8 cellular contexts compared by ENCODE assay signal in genomic region chrX:149903889-149904748, GRCh38. TPM values are rescaled to one million over a fixed set of nuclear protein-coding genes. Genes with fewer than 3 reads are reported as not detected.
DNase-seq lines count a peak whose midpoint lies in the region; ATAC-seq and TF ChIP-seq lines count a peak whose summit lies in the region.

No MANE protein-coding gene starts in this region.

- peak overlapping the region; percentile 55 for H3K4me3 Mint-ChIP-seq in activated CD4-positive, alpha-beta T cell treated with anti-CD3 and anti-CD28 coated beads, Interleukin-2, amount 10 ng/mL, durations not matched to agents 24 days and 14 days
- peak overlapping the region; percentile 34 for H3K4me3 Mint-ChIP-seq in activated T-helper 17 cell treated with anti-CD3 and anti-CD28 coated beads, Interleukin-2, amount 50 U/mL, for 72 hours
- H3K4me3 Mint-ChIP-seq in natural killer cell = peak overlapping the region; percentile 14

- peaks cover 9% of the 10 kb centered on the region for H3K4me1 Mint-ChIP-seq in activated CD4-positive, alpha-beta T cell treated with anti-CD3 and anti-CD28 coated beads, Interleukin-2, amount 10 ng/mL, durations not matched to agents 24 days and 14 days
- peaks cover 4% of the 10 kb centered on the region for H3K4me1 Mint-ChIP-seq in activated T-helper 17 cell treated with anti-CD3 and anti-CD28 coated beads, Interleukin-2, amount 50 U/mL, for 72 hours
- H3K4me1 Mint-ChIP-seq in natural killer cell = peaks cover 5 to 10% of the 10 kb centered on the region in 2 donors

- TF ChIP-seq CTCF in natural killer cell (IDR thresholded peaks at IDR 0.05) = no peak

- no peak for DNase-seq in activated CD4-positive, alpha-beta T cell treated with anti-CD3 and anti-CD28 coated beads, Interleukin-2, amount 10 ng/mL, durations not matched to agents 24 days and 14 days
- DNase-seq in activated CD4-positive, alpha-beta T cell treated with anti-CD3 and anti-CD28 coated beads, Interleukin-2, amount 50 U/mL, for 4 hours = no peak
- DNase-seq in natural killer cell (no peak), GM19240 (ENCODE audit: insufficient read length, low spot score) (no peak), NCI-H1436 (lab: John Stamatoyannopoulos, UW) (no peak)
- DNase-seq in stimulated activated CD4-positive, alpha-beta T cell treated with anti-CD3 and anti-CD28 coated beads, Interleukin-1b, Interleukin-23, amount 100 ng/mL, for 48 hours = no peak

- peak; percentile 79 for ATAC-seq in HG03064 (IDR thresholded peaks at IDR 0.05; ENCODE audit: low read depth, unreplicated experiment)
- ATAC-seq in activated T-helper 17 cell treated with anti-CD3 and anti-CD28 coated beads, Interleukin-2, amount 50 U/mL, for 72 hours (replicated peaks) = peak; percentile 90
- no peak for ATAC-seq in natural killer cell

- H3K36me3 Mint-ChIP-seq in activated CD4-positive, alpha-beta T cell treated with anti-CD3 and anti-CD28 coated beads, Interleukin-2, amount 10 ng/mL, durations not matched to agents 24 days and 14 days (ENCODE audit: low read depth) = no peaks in the 10 kb centered on the region
- H3K36me3 Mint-ChIP-seq in activated T-helper 17 cell treated with anti-CD3 and anti-CD28 coated beads, Interleukin-2, amount 50 U/mL, for 72 hours (ENCODE audit: low read depth) = no peaks in the 10 kb centered on the region
- no peaks in the 10 kb centered on the region for H3K36me3 Mint-ChIP-seq in natural killer cell

- peak overlapping the region; percentile 74 for H3K27ac Mint-ChIP-seq in activated CD4-positive, alpha-beta T cell treated with anti-CD3 and anti-CD28 coated beads, Interleukin-2, amount 10 ng/mL, durations not matched to agents 24 days and 14 days
- H3K27ac Mint-ChIP-seq in activated T-helper 17 cell treated with anti-CD3 and anti-CD28 coated beads, Interleukin-2, amount 50 U/mL, for 72 hours = peak overlapping the region; percentile 58
- peak overlapping the region in 1 of 2 donors; percentile 67 for H3K27ac Mint-ChIP-seq in natural killer cell

- H3K9me3 Mint-ChIP-seq in activated CD4-positive, alpha-beta T cell treated with anti-CD3 and anti-CD28 coated beads, Interleukin-2, amount 10 ng/mL, durations not matched to agents 24 days and 14 days = peaks cover under 1% of the 10 kb centered on the region
- H3K9me3 Mint-ChIP-seq in activated T-helper 17 cell treated with anti-CD3 and anti-CD28 coated beads, Interleukin-2, amount 50 U/mL, for 72 hours = peaks cover 4% of the 10 kb centered on the region
- no peaks in the 10 kb centered on the region for H3K9me3 Mint-ChIP-seq in natural killer cell

- no peaks in the 10 kb centered on the region for H3K27me3 Mint-ChIP-seq in activated CD4-positive, alpha-beta T cell treated with anti-CD3 and anti-CD28 coated beads, Interleukin-2, amount 10 ng/mL, durations not matched to agents 24 days and 14 days
- peaks cover 7% of the 10 kb centered on the region for H3K27me3 Mint-ChIP-seq in activated T-helper 17 cell treated with anti-CD3 and anti-CD28 coated beads, Interleukin-2, amount 50 U/mL, for 72 hours
- H3K27me3 Mint-ChIP-seq in natural killer cell (ENCODE audit: low read depth in 2 of 2) = peaks cover 0 to 6% of the 10 kb centered on the region in 2 donors

- intact Hi-C loops in activated CD4-positive, alpha-beta T cell treated with anti-CD3 and anti-CD28 coated beads, Interleukin-2, amount 10 ng/mL, durations not matched to agents 24 days and 14 days (cut with micrococcal nuclease) = no loop called here
- intact Hi-C loops in natural killer cell (cut with micrococcal nuclease) = no loop called here

RNA-seq across cellular contexts. Expression of gene MAGEA8, which starts 23.1 kb away (rescaled TPM):
- not detected in 2 replicates for total RNA-seq in activated CD4-positive, alpha-beta T cell treated with anti-CD3 and anti-CD28 coated beads, Interleukin-2, amount 10 ng/mL, durations not matched to agents 24 days and 14 days
- total RNA-seq in activated T-helper 17 cell treated with anti-CD3 and anti-CD28 coated beads, Interleukin-2, amount 50 U/mL, for 72 hours = not detected
- not detected for total RNA-seq in natural killer cell

RNA-seq across cellular contexts. Expression of gene HSFX4, which starts 25.3 kb away (rescaled TPM):
- 0.17 TPM in 1 of 2 replicates, not detected in the other for total RNA-seq in activated CD4-positive, alpha-beta T cell treated with anti-CD3 and anti-CD28 coated beads, Interleukin-2, amount 10 ng/mL, durations not matched to agents 24 days and 14 days
- not detected for total RNA-seq in activated T-helper 17 cell treated with anti-CD3 and anti-CD28 coated beads, Interleukin-2, amount 50 U/mL, for 72 hours
- not detected for total RNA-seq in natural killer cell

RNA-seq across cellular contexts. Expression of gene EOLA2, which starts 34.2 kb away (rescaled TPM):
- 49.2 and 50.0 TPM in 2 replicates for total RNA-seq in activated CD4-positive, alpha-beta T cell treated with anti-CD3 and anti-CD28 coated beads, Interleukin-2, amount 10 ng/mL, durations not matched to agents 24 days and 14 days
- total RNA-seq in activated T-helper 17 cell treated with anti-CD3 and anti-CD28 coated beads, Interleukin-2, amount 50 U/mL, for 72 hours = 10 to 100 TPM; 31.0 to 42.3 TPM
- total RNA-seq in natural killer cell = 10 to 100 TPM; 80.9 to 94.9 (median 85.5) TPM

Comparison
In these comparisons a context has a peak if more than half of its experiments do, and no peak if none do; other contexts are left out.
1. ATAC-seq: peak in HG03064 (single experiment) and activated T-helper 17 cell treated with anti-CD3 and anti-CD28 coated beads, Interleukin-2, amount 50 U/mL, for 72 hours (single experiment); none in natural killer cell (0 of 3).
2. Peak in every context shown above with its lines, with median percentiles within 50 percentile points of each other: H3K4me3 Mint-ChIP-seq.